ENCODE assay signal across 16 cellular contexts in genomic region chr1:9300623-9301022, GRCh38. TPM values are rescaled to one million over a fixed set of nuclear protein-coding genes. Genes with fewer than 3 reads are reported as not detected.
A peak's percentile ranks its signal among the peaks of the same experiment; 100 is the strongest.
DNase-seq lines count a peak whose midpoint lies in the region; ATAC-seq and TF ChIP-seq lines count a peak whose summit lies in the region.
"Had no signal": no experiment of that assay in that cellular context is flagged by ENCODE, and none has a peak within 500 bp of the region (broad histone marks: within the 10 kb centered on the region; RNA-seq: fewer than 3 reads in every experiment).

No MANE protein-coding gene starts in this region.

- TF ChIP-seq POLR2A in Peyer's patch (IDR thresholded peaks at IDR 0.05): no peak

- TF ChIP-seq CTCF in Peyer's patch (IDR thresholded peaks at IDR 0.05): no peak
- TF ChIP-seq CTCF in progenitor cell of endocrine pancreas (IDR thresholded peaks at IDR 0.05; ENCODE audit: unreplicated experiment): no peak

- H3K9ac ChIP-seq in BLaER1 treated with 17β-estradiol and CSF1 and Interleukin-3, amounts not matched to agents 10 nM and 100 nM: no peak overlapping the region

- H3K4me3 ChIP-seq in BLaER1 treated with 17β-estradiol and CSF1 and Interleukin-3, amounts not matched to agents 10 nM and 100 nM: no peak overlapping the region
- no peak overlapping the region for H3K4me3 ChIP-seq in Peyer's patch

- peak; percentile 5 for ATAC-seq in esophagus mucosa
- no peak for ATAC-seq in HG03280 (IDR thresholded peaks at IDR 0.05; ENCODE audit: unreplicated experiment)

- no peaks in the 10 kb centered on the region for H3K27me3 ChIP-seq in BLaER1 treated with 17β-estradiol and CSF1 and Interleukin-3, amounts not matched to agents 10 nM and 100 nM
- H3K27me3 ChIP-seq in Peyer's patch: no peaks in the 10 kb centered on the region

- H3K4me2 ChIP-seq in BLaER1 treated with 17β-estradiol and CSF1 and Interleukin-3, amounts not matched to agents 10 nM and 100 nM: peak overlapping the region in 8 of 11 experiments; percentile 10 to 63 (median 30); a peak in 11 of 22 replicates

- in situ Hi-C loops in ACHN (cut with HindIII; ENCODE audit: low pct_ligation_motif_present, low pct_unique_long_range_greater_than_20kb, low sequenced_read_pairs): no loop called here

- H3K36me3 Mint-ChIP-seq in progenitor cell of endocrine pancreas (ENCODE audit: insufficient read depth): peaks cover 3% of the 10 kb centered on the region
- H3K36me3 Mint-ChIP-seq: activated naive CD4-positive, alpha-beta T cell treated with anti-CD3 and anti-CD28 coated beads, Interleukin-2, amount 10 ng/mL, durations not matched to agents 7 days and 5 days had no signal

- DNase-seq in Peyer's patch (no peak), progenitor cell of endocrine pancreas (ENCODE audit: low spot score, unreplicated experiment) (no peak), HCEC 1CT (no peak), EL (no peak), ACHN (no peak)
- DNase-seq: activated CD8-positive, alpha-beta memory T cell treated with anti-CD3 and anti-CD28 coated beads for 24 hours; activated naive CD4-positive, alpha-beta T cell treated with anti-CD3 and anti-CD28 coated beads, Interleukin-2, amount 10 ng/mL, durations not matched to agents 7 days and 5 days; DMS153; hippocampal formation; NCI-H2081; NCI-H774; Right ventricle myocardium superior had no signal

- no peaks in the 10 kb centered on the region; a peak in 1 of 22 replicates for H3K9me3 ChIP-seq in BLaER1 treated with 17β-estradiol and CSF1 and Interleukin-3, amounts not matched to agents 10 nM and 100 nM (replicated peaks in 1 of 11)
- no peaks in the 10 kb centered on the region for H3K9me3 ChIP-seq in Peyer's patch
- H3K9me3 ChIP-seq: neutrophil had no signal

- no peak overlapping the region for H3K4me3 Mint-ChIP-seq in progenitor cell of endocrine pancreas (ENCODE audit: low read depth)
- H3K4me3 Mint-ChIP-seq: activated naive CD4-positive, alpha-beta T cell treated with anti-CD3 and anti-CD28 coated beads, Interleukin-2, amount 10 ng/mL, durations not matched to agents 7 days and 5 days had no signal

- peaks cover 6 to 99% (median 62%) of the 10 kb centered on the region in 11 experiments; a peak in 19 of 22 replicates for H4K20me1 ChIP-seq in BLaER1 treated with 17β-estradiol and CSF1 and Interleukin-3, amounts not matched to agents 10 nM and 100 nM

- peak overlapping the region; percentile 72 for H3K27ac Mint-ChIP-seq in progenitor cell of endocrine pancreas
- H3K27ac Mint-ChIP-seq: activated naive CD4-positive, alpha-beta T cell treated with anti-CD3 and anti-CD28 coated beads, Interleukin-2, amount 10 ng/mL, durations not matched to agents 7 days and 5 days had no signal

- 0 out of 22 replicates have a peak overlapping the region, but pooled peaks of 1 of the 11 experiments have one; percentile 26 for H3K27ac ChIP-seq in BLaER1 treated with 17β-estradiol and CSF1 and Interleukin-3, amounts not matched to agents 10 nM and 100 nM
- peak overlapping the region in 3 of 4 donors; percentile 49 to 74 (median 57) for H3K27ac ChIP-seq in Peyer's patch
- H3K27ac ChIP-seq: neutrophil had no signal

- H3K4me1 ChIP-seq in BLaER1 treated with 17β-estradiol and CSF1 and Interleukin-3, amounts not matched to agents 10 nM and 100 nM: peaks cover 43 to 66% (median 59%) of the 10 kb centered on the region in 10 experiments
- H3K4me1 ChIP-seq in Peyer's patch: peaks cover 3 to 60% (median 15%) of the 10 kb centered on the region in 4 donors

- no peaks in the 10 kb centered on the region for H3K9me3 Mint-ChIP-seq in progenitor cell of endocrine pancreas (ENCODE audit: low read depth)
- H3K9me3 Mint-ChIP-seq: activated naive CD4-positive, alpha-beta T cell treated with anti-CD3 and anti-CD28 coated beads, Interleukin-2, amount 10 ng/mL, durations not matched to agents 7 days and 5 days had no signal

- peaks cover 9% of the 10 kb centered on the region for H3K4me1 Mint-ChIP-seq in progenitor cell of endocrine pancreas (ENCODE audit: low read depth)

- peaks cover 0 to 21% (median 6%) of the 10 kb centered on the region in 11 experiments; a peak in 7 of 22 replicates for H3K36me3 ChIP-seq in BLaER1 treated with 17β-estradiol and CSF1 and Interleukin-3, amounts not matched to agents 10 nM and 100 nM
- H3K36me3 ChIP-seq in Peyer's patch: no peaks in the 10 kb centered on the region
- H3K36me3 ChIP-seq: neutrophil had no signal

- no peaks in the 10 kb centered on the region for H3K27me3 Mint-ChIP-seq in progenitor cell of endocrine pancreas
- H3K27me3 Mint-ChIP-seq: activated naive CD4-positive, alpha-beta T cell treated with anti-CD3 and anti-CD28 coated beads, Interleukin-2, amount 10 ng/mL, durations not matched to agents 7 days and 5 days had no signal

RNA-seq across cellular contexts. Expression of gene SPSB1, which starts 7.9 kb away (rescaled TPM):
- total RNA-seq in Peyer's patch (100 to 1,000 TPM in 2 of 4 donors, 10 to 100 TPM in 2; 69.3 to 168 (median 94.1) TPM), esophagus mucosa (15.5 TPM), progenitor cell of endocrine pancreas (5.5 and 6.6 TPM in 2 replicates)
